In the genomic region with DNA sequence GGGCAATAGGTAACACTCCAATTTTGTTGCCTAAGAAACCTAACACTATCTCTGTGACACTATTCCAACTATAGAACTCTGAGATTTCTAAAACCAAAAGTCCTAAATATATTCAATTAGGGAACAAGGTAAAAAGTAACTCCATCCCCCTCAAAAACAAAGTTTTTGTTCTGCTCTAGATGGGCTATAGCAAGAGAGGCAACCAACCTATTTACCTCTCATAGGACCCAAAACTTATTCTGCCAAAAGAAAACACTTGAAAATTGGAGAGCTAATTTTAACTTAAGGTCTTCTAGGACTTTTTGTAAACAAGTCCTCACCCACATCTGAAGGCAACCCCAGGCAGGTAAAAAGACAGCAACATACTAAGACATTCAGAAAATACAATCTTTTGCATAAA, we compare ENCODE assay signal across 15 cellular contexts. TPM values are rescaled to one million over a fixed set of nuclear protein-coding genes. Genes with fewer than 3 reads are reported as not detected.
DNase-seq lines count a peak whose midpoint lies in the region; ATAC-seq and TF ChIP-seq lines count a peak whose summit lies in the region.
"Had no signal": no experiment of that assay in that cellular context is flagged by ENCODE, and none has a peak within 500 bp of the region (broad histone marks: within the 10 kb centered on the region; RNA-seq: fewer than 3 reads in every experiment).

No MANE protein-coding gene starts in this region.

- H3K4me1 Mint-ChIP-seq in activated T-cell treated with anti-CD3 and anti-CD28 coated beads, Interleukin-2, amount 50 U/mL, for 72 hours (ENCODE audit: low read depth) = peaks cover 93% of the 10 kb centered on the region
- H3K4me1 Mint-ChIP-seq in endodermal cell = peaks cover 31% of the 10 kb centered on the region
- H3K4me1 Mint-ChIP-seq in stimulated activated effector memory CD8-positive, alpha-beta T cell treated with anti-CD3 and anti-CD28 coated beads, Interleukin-12 subunit alpha, Interleukin-12 subunit beta, amount 100 ng/mL, for 72 hours = peaks cover 61% of the 10 kb centered on the region

- no peaks in the 10 kb centered on the region for H3K27me3 ChIP-seq in endodermal cell (ENCODE audit: control insufficient read depth, insufficient read depth, low read length, poor library complexity, severe bottlenecking)
- H3K27me3 ChIP-seq: sigmoid colon, SJCRH30 had no signal

- no peak for DNase-seq in activated T-cell treated with anti-CD3 and anti-CD28 coated beads, Interleukin-2, amount 50 U/mL, for 72 hours
- DNase-seq in activated T-cell treated with anti-CD3 and anti-CD28 coated beads for 4 hours (no peak), NB4 (ENCODE audit: low read depth) (no peak), endodermal cell (no peak), lower leg skin (ENCODE audit: low spot score in 2 of 2) (no peak), NOMO-1 treated with dmso at 0.1 percent for 144 hours (lab: John Stamatoyannopoulos, UW; ENCODE audit: unreplicated experiment) (no peak)
- DNase-seq in stimulated activated effector memory CD8-positive, alpha-beta T cell treated with anti-CD3 and anti-CD28 coated beads, Interleukin-12 subunit alpha, Interleukin-12 subunit beta, amount 100 ng/mL, for 72 hours (ENCODE audit: low spot score in 2 of 2) = no peak
- DNase-seq: DMS153, H9, left ventricle myocardium superior, NCI-H1105, sigmoid colon, SJCRH30 had no signal

- TF ChIP-seq CTCF in NB4 (IDR thresholded peaks at IDR 0.05; ENCODE audit: low read depth, low read length) (no peak), endodermal cell (conservative IDR thresholded peaks at IDR 0.05) (no peak), lower leg skin (IDR thresholded peaks at IDR 0.05) (no peak)

- peak overlapping the region; percentile 43 for H3K4me3 ChIP-seq in NB4 (ENCODE audit: low read depth, low read length)
- H3K4me3 ChIP-seq in endodermal cell (ENCODE audit: low read length) = peak overlapping the region; percentile 70
- no peak overlapping the region for H3K4me3 ChIP-seq in lower leg skin (ENCODE audit: low read depth, poor library complexity, severe bottlenecking)
- H3K4me3 ChIP-seq: sigmoid colon, SJCRH30 had no signal

- H3K9me3 ChIP-seq in endodermal cell (ENCODE audit: control insufficient read depth, low read length) = no peaks in the 10 kb centered on the region
- H3K9me3 ChIP-seq: sigmoid colon, SJCRH30 had no signal

- H3K9ac ChIP-seq in endodermal cell (ENCODE audit: extremely low read depth, low read length, poor library complexity, severe bottlenecking) = no peak overlapping the region

- no peaks in the 10 kb centered on the region for H3K27me3 Mint-ChIP-seq in activated T-cell treated with anti-CD3 and anti-CD28 coated beads, Interleukin-2, amount 50 U/mL, for 72 hours (ENCODE audit: low read depth)
- no peaks in the 10 kb centered on the region for H3K27me3 Mint-ChIP-seq in endodermal cell (ENCODE audit: insufficient read depth)

- peak in 1 of 2 donors; percentile 2 for ATAC-seq in activated T-cell treated with anti-CD3 and anti-CD28 coated beads, Interleukin-2, amount 50 U/mL, for 72 hours (replicated peaks in 1 of 2)
- no peak for ATAC-seq in stimulated activated effector memory CD8-positive, alpha-beta T cell treated with anti-CD3 and anti-CD28 coated beads, Interleukin-12 subunit alpha, Interleukin-12 subunit beta, amount 100 ng/mL, for 72 hours
- no peak for ATAC-seq in SK-N-SH treated with all-trans-retinoic acid at 6 μM for 48 hours
- ATAC-seq: left ventricle myocardium superior had no signal

- intact Hi-C loops in lower leg skin (cut with DNase I; ENCODE audit: low total_unique reads) = no loop called here

- no peaks in the 10 kb centered on the region for H3K9me3 Mint-ChIP-seq in activated T-cell treated with anti-CD3 and anti-CD28 coated beads, Interleukin-2, amount 50 U/mL, for 72 hours
- H3K9me3 Mint-ChIP-seq in endodermal cell = no peaks in the 10 kb centered on the region
- no peaks in the 10 kb centered on the region for H3K9me3 Mint-ChIP-seq in stimulated activated effector memory CD8-positive, alpha-beta T cell treated with anti-CD3 and anti-CD28 coated beads, Interleukin-12 subunit alpha, Interleukin-12 subunit beta, amount 100 ng/mL, for 72 hours
- H3K9me3 Mint-ChIP-seq: H9, nephron had no signal

- H3K27ac ChIP-seq in endodermal cell (ENCODE audit: low read depth, low read length) = no peak overlapping the region
- H3K27ac ChIP-seq: sigmoid colon, SJCRH30 had no signal

- peak overlapping the region; percentile 80 for H3K27ac Mint-ChIP-seq in activated T-cell treated with anti-CD3 and anti-CD28 coated beads, Interleukin-2, amount 50 U/mL, for 72 hours
- peak overlapping the region; percentile 36 for H3K27ac Mint-ChIP-seq in endodermal cell
- H3K27ac Mint-ChIP-seq in stimulated activated effector memory CD8-positive, alpha-beta T cell treated with anti-CD3 and anti-CD28 coated beads, Interleukin-12 subunit alpha, Interleukin-12 subunit beta, amount 100 ng/mL, for 72 hours = peak overlapping the region; percentile 76
- H3K27ac Mint-ChIP-seq: nephron had no signal

- peak overlapping the region; percentile 51 to 60 for H3K4me3 Mint-ChIP-seq in activated T-cell treated with anti-CD3 and anti-CD28 coated beads, Interleukin-2, amount 50 U/mL, for 72 hours
- no peak overlapping the region for H3K4me3 Mint-ChIP-seq in endodermal cell
- peak overlapping the region; percentile 36 for H3K4me3 Mint-ChIP-seq in stimulated activated effector memory CD8-positive, alpha-beta T cell treated with anti-CD3 and anti-CD28 coated beads, Interleukin-12 subunit alpha, Interleukin-12 subunit beta, amount 100 ng/mL, for 72 hours
- H3K4me3 Mint-ChIP-seq: H9, nephron had no signal

- H3K36me3 Mint-ChIP-seq in activated T-cell treated with anti-CD3 and anti-CD28 coated beads, Interleukin-2, amount 50 U/mL, for 72 hours (ENCODE audit: insufficient read depth in 2 of 2) = peaks cover 12 to 84% of the 10 kb centered on the region in 2 donors
- peaks cover 79% of the 10 kb centered on the region for H3K36me3 Mint-ChIP-seq in endodermal cell (ENCODE audit: low read depth)
- H3K36me3 Mint-ChIP-seq in stimulated activated effector memory CD8-positive, alpha-beta T cell treated with anti-CD3 and anti-CD28 coated beads, Interleukin-12 subunit alpha, Interleukin-12 subunit beta, amount 100 ng/mL, for 72 hours = peaks cover 100% of the 10 kb centered on the region

- no peaks in the 10 kb centered on the region for H3K4me1 ChIP-seq in endodermal cell (ENCODE audit: control insufficient read depth, insufficient read depth, low read length)

- TF ChIP-seq POLR2A in NB4 (IDR thresholded peaks at IDR 0.05; ENCODE audit: extremely low read depth, insufficient read length) (no peak), lower leg skin (IDR thresholded peaks at IDR 0.05) (no peak)

- H3K36me3 ChIP-seq in endodermal cell (ENCODE audit: control insufficient read depth, insufficient read depth, low read length) = peaks cover 98% of the 10 kb centered on the region

TF ChIP-seq in SK-N-SH treated with all-trans-retinoic acid at 6 μM for 48 hours, 23 proteins besides CTCF, POLR2A, EP300 and RAD21:
- TF ChIP-seq TCF4 (CRISPR knock-in tag; IDR thresholded peaks at IDR 0.05; ENCODE audit: borderline replicate concordance) (no peak), ISL1 (CRISPR knock-in tag; IDR thresholded peaks at IDR 0.05) (no peak), OSR1 (CRISPR knock-in tag; IDR thresholded peaks at IDR 0.05) (no peak), GLIS3 (CRISPR knock-in tag; IDR thresholded peaks at IDR 0.05) (no peak)

RNA-seq across cellular contexts. Expression of gene RBM39, which starts 7.7 kb away (rescaled TPM):
- total RNA-seq in activated T-cell treated with anti-CD3 and anti-CD28 coated beads, Interleukin-2, amount 50 U/mL, for 72 hours = 100 to 1,000 TPM; 431 to 525 TPM
- 100 to 1,000 TPM; 276 to 332 TPM for total RNA-seq in endodermal cell
- 233 TPM for polyA plus RNA-seq in endodermal cell (2013, experiment 1 of 2)
- 202 TPM for polyA plus RNA-seq in endodermal cell (2013, experiment 2 of 2)
- total RNA-seq in lower leg skin = 100 to 1,000 TPM; 165 to 303 (median 188) TPM

RNA-seq across cellular contexts. Expression of gene ROMO1, which starts 35.2 kb away (rescaled TPM):
- 10 to 100 TPM; 51.4 to 53.8 TPM for total RNA-seq in activated T-cell treated with anti-CD3 and anti-CD28 coated beads, Interleukin-2, amount 50 U/mL, for 72 hours
- 100 to 1,000 TPM; 194 to 243 TPM for total RNA-seq in endodermal cell
- polyA plus RNA-seq in endodermal cell (2013, experiment 1 of 2) = 207 TPM
- 196 TPM for polyA plus RNA-seq in endodermal cell (2013, experiment 2 of 2)
- total RNA-seq in lower leg skin = 100 to 1,000 TPM in 3 of 4 donors, 10 to 100 TPM in 1; 57.4 to 242 (median 150) TPM

RNA-seq across cellular contexts. Expression of gene NFS1, which starts 35.2 kb away (rescaled TPM):
- 10 to 100 TPM; 43.3 to 46.0 TPM for total RNA-seq in activated T-cell treated with anti-CD3 and anti-CD28 coated beads, Interleukin-2, amount 50 U/mL, for 72 hours
- 10 to 100 TPM; 17.0 to 30.9 TPM for total RNA-seq in endodermal cell
- polyA plus RNA-seq in endodermal cell (2013, experiment 1 of 2) = 30.1 TPM
- 21.7 TPM for polyA plus RNA-seq in endodermal cell (2013, experiment 2 of 2)
- 10 to 100 TPM; 39.6 to 48.4 (median 44.0) TPM for total RNA-seq in lower leg skin

RNA-seq across cellular contexts. Expression of gene PHF20, which starts 37.4 kb away (rescaled TPM):
- total RNA-seq in activated T-cell treated with anti-CD3 and anti-CD28 coated beads, Interleukin-2, amount 50 U/mL, for 72 hours = 10 to 100 TPM; 68.1 to 68.6 TPM
- total RNA-seq in endodermal cell (10 to 100 TPM; 68.1 to 78.8 TPM), lower leg skin (10 to 100 TPM; 30.5 to 53.3 (median 33.4) TPM)
- 41.6 TPM for polyA plus RNA-seq in endodermal cell (2013, experiment 1 of 2)
- 45.6 TPM for polyA plus RNA-seq in endodermal cell (2013, experiment 2 of 2)
